In the genomic region with DNA sequence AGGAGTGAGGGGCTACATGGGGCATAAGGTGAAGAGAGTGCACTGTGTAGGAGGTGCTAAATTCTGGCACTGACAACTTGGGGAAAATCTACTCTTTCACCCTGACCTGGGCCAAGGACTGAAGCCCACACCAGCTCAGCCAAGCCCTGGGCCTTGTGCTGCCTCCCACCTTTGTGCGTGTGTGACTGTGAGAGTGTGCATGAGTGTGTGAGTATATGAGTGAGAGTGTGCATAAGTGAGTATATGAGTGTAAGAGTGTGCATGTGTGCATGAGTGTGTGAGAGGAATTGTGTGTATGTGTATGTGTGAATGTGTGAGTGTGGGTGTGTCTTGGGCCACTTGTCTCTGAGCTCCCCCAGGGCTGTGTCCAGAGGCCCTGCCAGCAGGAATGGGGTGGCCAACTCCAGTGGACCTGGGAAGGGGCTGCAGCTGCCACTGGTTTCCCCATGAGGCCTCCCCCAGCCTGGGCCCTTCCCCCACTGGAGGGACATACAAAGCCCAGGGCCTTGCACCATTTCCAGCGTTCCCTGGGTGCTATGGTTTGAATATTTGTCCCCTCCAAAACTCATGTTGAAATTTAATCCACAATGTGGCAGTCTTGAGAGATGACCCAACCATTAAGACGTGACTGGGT, we compare ENCODE assay signal across 30 cellular contexts. TPM values are rescaled to one million over a fixed set of nuclear protein-coding genes. Genes with fewer than 3 reads are reported as not detected.
DNase-seq lines count a peak whose midpoint lies in the region; ATAC-seq and TF ChIP-seq lines count a peak whose summit lies in the region.
"Had no signal": no experiment of that assay in that cellular context is flagged by ENCODE, and none has a peak within 500 bp of the region (broad histone marks: within the 10 kb centered on the region; RNA-seq: fewer than 3 reads in every experiment).

No MANE protein-coding gene starts in this region.

- no peaks in the 10 kb centered on the region for H4K20me1 ChIP-seq in DND-41 (ENCODE audit: insufficient read depth, low read length)

- no peaks in the 10 kb centered on the region for H3K79me2 ChIP-seq in DND-41 (ENCODE audit: insufficient read depth, low read length)

- H3K4me2 ChIP-seq in DND-41 (ENCODE audit: insufficient read depth, low read length), result no peak overlapping the region

- H3K9ac ChIP-seq in DND-41 (ENCODE audit: low read depth, low read length), result no peak overlapping the region

- no peaks in the 10 kb centered on the region for H3K9me3 ChIP-seq in DND-41 (ENCODE audit: insufficient read depth, low read length, severe bottlenecking)
- H3K9me3 ChIP-seq: prostate gland, SJSA1 had no signal

- intact Hi-C loops in sciatic nerve (cut with DNase I), result no loop called here

- no peak for ATAC-seq in DND-41 (ENCODE audit: insufficient read depth, low read depth)
- ATAC-seq in sciatic nerve, result no peak
- ATAC-seq: activated CD8-positive, alpha-beta T cell treated with anti-CD3 and anti-CD28 coated beads for 36 hours; naive thymus-derived CD8-positive, alpha-beta T cell; stimulated activated naive CD8-positive, alpha-beta T cell treated with anti-CD3 and anti-CD28 coated beads, Interleukin-15, amount 100 ng/mL, for 72 hours had no signal

- peak; percentile 24 for DNase-seq in activated CD8-positive, alpha-beta memory T cell treated with anti-CD3 and anti-CD28 coated beads for 24 hours
- no peak for DNase-seq in activated CD8-positive, alpha-beta memory T cell treated with anti-CD3 and anti-CD28 coated beads, Interleukin-2, amount 50 U/mL, for 4 hours
- DNase-seq in DND-41 (peak; percentile 2), ecto neural progenitor cell (ENCODE audit: low spot score) (peak; percentile 36), sciatic nerve (ENCODE audit: low spot score) (peak; percentile 38), T-helper 2 cell (no peak), NCI-H82 treated with DMSO at 0.1 percent for 48 hours (lab: John Stamatoyannopoulos, UW; ENCODE audit: unreplicated experiment) (no peak), epidermal melanocyte (ENCODE audit: insufficient read length, low spot score) (no peak)
- DNase-seq: activated B cell treated with CpG ODN at 0.5 μM for 24 hours; activated CD8-positive, alpha-beta T cell treated with anti-CD3 and anti-CD28 coated beads for 36 hours; brain microvascular endothelial cell; COR-L47; erythroblast; foreskin melanocyte; HCEC 1CT; Kasumi-1; mesenchymal stem cell; NCI-H1048; NCI-H187 treated with DMSO at 0.1 percent for 48 hours; NCI-H82; OCI-M1; small intestine; stimulated activated CD4-positive, alpha-beta T cell treated with anti-CD3 and anti-CD28 coated beads, Interleukin-2, amount 100 ng/mL, for 48 hours; stimulated activated naive CD8-positive, alpha-beta T cell treated with anti-CD3 and anti-CD28 coated beads, Interleukin-15, amount 100 ng/mL, for 72 hours had no signal

- no peak overlapping the region for H3K4me3 ChIP-seq in DND-41 (ENCODE audit: low read depth in 1 of 2, low read length in 2 of 2)
- H3K4me3 ChIP-seq: prostate gland, SJSA1 had no signal

- H3K36me3 ChIP-seq in DND-41 (ENCODE audit: insufficient read depth, low read length), result no peaks in the 10 kb centered on the region
- H3K36me3 ChIP-seq: brain microvascular endothelial cell, prostate gland, SJSA1 had no signal

- peak overlapping the region; percentile 12; the same call in 1 of the 2 replicates for H3K27ac ChIP-seq in DND-41 (ENCODE audit: low read length)
- H3K27ac ChIP-seq: brain microvascular endothelial cell, prostate gland, SJSA1 had no signal

- H2AFZ ChIP-seq in DND-41 (ENCODE audit: low read depth, low read length), result no peak overlapping the region

- no peaks in the 10 kb centered on the region for H3K27me3 ChIP-seq in DND-41 (ENCODE audit: insufficient read depth, low read length, poor library complexity)
- H3K27me3 ChIP-seq: SJSA1 had no signal

- no peak for TF ChIP-seq CTCF in DND-41 (IDR thresholded peaks at IDR 0.05; ENCODE audit: borderline replicate concordance, extremely low read depth, low read length, poor library complexity, severe bottlenecking)

- peaks cover 34% of the 10 kb centered on the region for H3K4me1 ChIP-seq in DND-41 (ENCODE audit: insufficient read depth, low read length)
- H3K4me1 ChIP-seq: prostate gland had no signal

RNA-seq across cellular contexts. Expression of gene C3orf22, which starts 15.2 kb away (rescaled TPM):
- total RNA-seq in sciatic nerve, result not detected
- total RNA-seq: activated B cell treated with CpG ODN at 0.5 μM for 24 hours; activated CD8-positive, alpha-beta T cell treated with anti-CD3 and anti-CD28 coated beads for 36 hours; B cell; dermis microvascular lymphatic vessel endothelial cell; naive thymus-derived CD8-positive, alpha-beta T cell; SJSA1; urinary bladder had no signal

RNA-seq across cellular contexts. Expression of gene CHST13, which starts 19.6 kb away (rescaled TPM):
- total RNA-seq in sciatic nerve, result 0.89 TPM
- total RNA-seq: activated B cell treated with CpG ODN at 0.5 μM for 24 hours; activated CD8-positive, alpha-beta T cell treated with anti-CD3 and anti-CD28 coated beads for 36 hours; B cell; dermis microvascular lymphatic vessel endothelial cell; naive thymus-derived CD8-positive, alpha-beta T cell; SJSA1 had no signal

RNA-seq across cellular contexts. Expression of gene UROC1, which starts 26.0 kb away (rescaled TPM):
- not detected for total RNA-seq in sciatic nerve
- total RNA-seq: activated B cell treated with CpG ODN at 0.5 μM for 24 hours; activated CD8-positive, alpha-beta T cell treated with anti-CD3 and anti-CD28 coated beads for 36 hours; B cell; dermis microvascular lymphatic vessel endothelial cell; SJSA1; urinary bladder had no signal

Comparison
In these comparisons a context has a peak if more than half of its experiments do, and no peak if none do; other contexts are left out.
1. DNase-seq: peak in activated CD8-positive, alpha-beta memory T cell treated with anti-CD3 and anti-CD28 coated beads for 24 hours (single experiment), DND-41 (single experiment), ecto neural progenitor cell (single experiment) and sciatic nerve (single experiment); none in activated CD8-positive, alpha-beta memory T cell treated with anti-CD3 and anti-CD28 coated beads, Interleukin-2, amount 50 U/mL, for 4 hours (single experiment), T-helper 2 cell (0 of 5), NCI-H82 treated with DMSO at 0.1 percent for 48 hours (single experiment) and epidermal melanocyte (single experiment).